Comparison of ENCODE assay signal across 10 cellular contexts in the genomic region with DNA sequence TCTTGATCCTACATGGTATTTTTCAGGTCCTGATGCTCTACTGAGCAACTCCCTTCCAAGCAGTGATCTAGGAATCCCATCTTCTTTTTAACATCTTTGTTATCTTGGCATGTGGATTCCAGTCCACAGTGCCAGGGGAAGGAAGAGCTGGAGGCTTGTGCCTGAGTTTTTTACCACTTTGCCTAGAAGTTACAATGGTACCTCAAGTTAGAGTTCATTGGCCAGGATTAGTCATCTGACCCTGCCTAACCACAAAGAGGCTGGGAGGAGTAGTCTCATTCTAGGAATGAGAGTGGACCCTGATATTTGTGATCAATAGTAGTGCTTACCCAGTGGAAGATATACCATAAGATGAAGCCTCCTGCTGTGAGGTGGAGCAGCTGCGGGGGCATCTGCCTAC.
"Had no signal": no experiment of that assay in that cellular context is flagged by ENCODE, and none has a peak within 500 bp of the region (broad histone marks: within the 10 kb centered on the region; RNA-seq: fewer than 3 reads in every experiment).

No MANE protein-coding gene starts in this region.

- H3K4me3 ChIP-seq: esophagus muscularis mucosa, heart right ventricle, right atrium auricular region, vagina had no signal

- H3K9me3 ChIP-seq: esophagus muscularis mucosa, heart right ventricle, right atrium auricular region, vagina had no signal

- H3K36me3 ChIP-seq: esophagus muscularis mucosa, heart right ventricle, right atrium auricular region, vagina had no signal

- H3K4me1 ChIP-seq: right atrium auricular region, vagina had no signal

- H3K27me3 ChIP-seq: esophagus muscularis mucosa, heart right ventricle, right atrium auricular region, vagina had no signal

- ATAC-seq: heart right ventricle, left lobe of liver had no signal

- H3K27ac ChIP-seq: esophagus muscularis mucosa, heart right ventricle, right atrium auricular region, vagina had no signal

- DNase-seq: activated CD4-positive, alpha-beta T cell treated with anti-CD3 and anti-CD28 coated beads for 4 hours; activated naive CD4-positive, alpha-beta T cell; aorta; foreskin fibroblast; heart right ventricle; small intestine had no signal
